Comparison of ENCODE assay signal across 29 cellular contexts in genomic region chr3:135093121-135093520, GRCh38.
"Had no signal": no experiment of that assay in that cellular context is flagged by ENCODE, and none has a peak within 500 bp of the region (broad histone marks: within the 10 kb centered on the region; RNA-seq: fewer than 3 reads in every experiment).

No MANE protein-coding gene starts in this region.

- H3K9me3 ChIP-seq: adrenal gland, ascending aorta, body of pancreas, breast epithelium had no signal

- H3K4me3 ChIP-seq: adrenal gland, ascending aorta, body of pancreas, breast epithelium, cardiac muscle cell had no signal

- H3K27me3 ChIP-seq: adrenal gland, ascending aorta, body of pancreas, brain microvascular endothelial cell, breast epithelium, cardiac muscle cell had no signal

- DNase-seq: activated effector memory CD4-positive, alpha-beta T cell treated with Interleukin-2 at 50 U/mL for 16 hours; activated gamma-delta T cell; activated gamma-delta T cell treated with Interleukin-2 at 50 U/mL for 16 hours; activated naive CD4-positive, alpha-beta T cell; activated naive CD4-positive, alpha-beta T cell treated with anti-CD3 and anti-CD28 coated beads for 36 hours; activated naive CD4-positive, alpha-beta T cell treated with anti-CD3 and anti-CD28 coated beads, Interleukin-2, amount 10 ng/mL, durations not matched to agents 7 days and 5 days; activated naive CD4-positive, alpha-beta T cell treated with anti-CD3 and anti-CD28 coated beads, Interleukin-2, amount 50 U/mL, for 16 hours; activated naive CD4-positive, alpha-beta T cell treated with Interleukin-2 at 50 U/mL for 16 hours; activated naive CD8-positive, alpha-beta T cell treated with anti-CD3 and anti-CD28 coated beads for 36 hours; activated naive CD8-positive, alpha-beta T cell treated with anti-CD3 and anti-CD28 coated beads, Interleukin-2, amount 10 ng/mL, durations not matched to agents 7 days and 5 days; activated naive CD8-positive, alpha-beta T cell treated with anti-CD3 and anti-CD28 coated beads, Interleukin-2, amount 50 U/mL, for 24 hours; activated T-cell treated with anti-CD3 and anti-CD28 coated beads, Interleukin-2, amount 50 U/mL, for 1 hour; activated T-cell treated with anti-CD3 and anti-CD28 coated beads, Interleukin-2, amount 50 U/mL, for 24 hours; activated T-cell treated with anti-CD3 and anti-CD28 coated beads, Interleukin-2, amount 50 U/mL, for 4 hours; activated T-cell treated with anti-CD3 and anti-CD28 coated beads, Interleukin-2, amount 50 U/mL, for 48 hours; activated T-cell treated with anti-CD3 and anti-CD28 coated beads, Interleukin-2, amount 50 U/mL, for 72 hours; adrenal gland; amniotic stem cell; amygdala; anterior cingulate cortex; aorta; body of pancreas; brain microvascular endothelial cell; caudate nucleus; central memory CD4-positive, alpha-beta T cell; cerebellar nuclear complex had no signal

- H3K4me1 ChIP-seq: adrenal gland, ascending aorta, body of pancreas, breast epithelium had no signal

- H3K36me3 ChIP-seq: adrenal gland, ascending aorta, brain microvascular endothelial cell, breast epithelium, cardiac muscle cell had no signal

- H3K27ac ChIP-seq: adrenal gland, ascending aorta, body of pancreas, brain microvascular endothelial cell, breast epithelium, cardiac muscle cell had no signal
